Comparison of ENCODE assay signal across 39 cellular contexts in the genomic region with DNA sequence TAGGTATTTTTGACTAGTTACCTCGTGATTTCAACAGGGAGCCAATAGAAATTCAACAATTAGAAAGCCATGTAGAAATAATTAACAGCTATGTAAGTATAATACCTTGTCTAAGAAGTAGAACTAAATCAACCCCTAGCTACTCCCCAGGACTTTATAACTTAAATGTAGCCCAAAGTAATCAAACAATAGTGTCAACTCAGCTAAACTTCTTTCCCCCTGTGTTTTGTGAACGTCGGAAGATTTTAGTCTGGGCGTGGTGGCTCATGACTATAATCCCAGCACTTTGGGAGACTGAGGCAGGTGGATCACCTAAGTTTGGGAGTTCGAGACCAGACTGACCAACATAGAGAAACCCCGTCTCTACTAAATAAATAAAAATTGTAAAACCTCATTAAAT.
"Had no signal": no experiment of that assay in that cellular context is flagged by ENCODE, and none has a peak within 500 bp of the region (broad histone marks: within the 10 kb centered on the region; RNA-seq: fewer than 3 reads in every experiment).

No MANE protein-coding gene starts in this region.

- H3K4me3 ChIP-seq: ascending aorta, cardiac muscle cell had no signal

- H3K36me3 ChIP-seq: ascending aorta, cardiac muscle cell had no signal

- H3K36me3 Mint-ChIP-seq: activated CD4-positive, alpha-beta memory T cell treated with anti-CD3 and anti-CD28 coated beads for 36 hours; activated naive CD4-positive, alpha-beta T cell treated with anti-CD3 and anti-CD28 coated beads, Interleukin-2, amount 10 ng/mL, durations not matched to agents 7 days and 5 days; activated naive CD4-positive, alpha-beta T cell treated with anti-CD3 and anti-CD28 coated beads, Interleukin-2, amount 50 U/mL, for 24 hours; activated naive CD8-positive, alpha-beta T cell; activated naive CD8-positive, alpha-beta T cell treated with anti-CD3 and anti-CD28 coated beads, Interleukin-2, amount 10 ng/mL, durations not matched to agents 7 days and 5 days; brain had no signal

- FAIRE-seq: bronchial epithelial cell, TTC549 had no signal

- ATAC-seq: activated CD8-positive, alpha-beta T cell treated with anti-CD3 and anti-CD28 coated beads for 36 hours; activated naive CD8-positive, alpha-beta T cell treated with anti-CD3 and anti-CD28 coated beads, Interleukin-2, amount 50 U/mL, for 24 hours; activated T-cell treated with anti-CD3 and anti-CD28 coated beads, Interleukin-2, amount 50 U/mL, for 4 hours; activated T-cell treated with anti-CD3 and anti-CD28 coated beads, Interleukin-2, amount 50 U/mL, for 72 hours; activated T-helper 17 cell treated with anti-CD3 and anti-CD28 coated beads, Interleukin-2, amount 50 U/mL, for 72 hours had no signal

- H3K9me3 ChIP-seq: ascending aorta had no signal

- H3K27ac ChIP-seq: ascending aorta, cardiac muscle cell, VCaP had no signal

- H3K4me1 Mint-ChIP-seq: activated B cell treated with CpG ODN at 0.5 μM for 24 hours; activated CD4-positive, alpha-beta T cell treated with anti-CD3 and anti-CD28 coated beads, Interleukin-2, amount 10 ng/mL, durations not matched to agents 24 days and 14 days; activated naive CD4-positive, alpha-beta T cell treated with anti-CD3 and anti-CD28 coated beads, Interleukin-2, amount 10 ng/mL, durations not matched to agents 7 days and 5 days; activated naive CD4-positive, alpha-beta T cell treated with anti-CD3 and anti-CD28 coated beads, Interleukin-2, amount 50 U/mL, for 24 hours; activated naive CD8-positive, alpha-beta T cell treated with anti-CD3 and anti-CD28 coated beads, Interleukin-2, amount 10 ng/mL, durations not matched to agents 7 days and 5 days; activated naive CD8-positive, alpha-beta T cell treated with anti-CD3 and anti-CD28 coated beads, Interleukin-2, amount 50 U/mL, for 24 hours; activated T-helper 17 cell treated with anti-CD3 and anti-CD28 coated beads, Interleukin-2, amount 50 U/mL, for 72 hours; brain; central memory CD8-positive, alpha-beta T cell had no signal

- H3K27ac Mint-ChIP-seq: activated B cell treated with CpG ODN at 0.5 μM for 24 hours; activated CD4-positive, alpha-beta memory T cell treated with anti-CD3 and anti-CD28 coated beads for 36 hours; activated CD4-positive, alpha-beta T cell treated with anti-CD3 and anti-CD28 coated beads, Interleukin-2, amount 10 ng/mL, durations not matched to agents 24 days and 14 days; activated CD8-positive, alpha-beta T cell treated with anti-CD3 and anti-CD28 coated beads for 36 hours; activated naive CD4-positive, alpha-beta T cell treated with anti-CD3 and anti-CD28 coated beads, Interleukin-2, amount 10 ng/mL, durations not matched to agents 7 days and 5 days; activated naive CD4-positive, alpha-beta T cell treated with anti-CD3 and anti-CD28 coated beads, Interleukin-2, amount 50 U/mL, for 24 hours; activated naive CD8-positive, alpha-beta T cell; activated naive CD8-positive, alpha-beta T cell treated with anti-CD3 and anti-CD28 coated beads, Interleukin-2, amount 10 ng/mL, durations not matched to agents 7 days and 5 days; activated naive CD8-positive, alpha-beta T cell treated with anti-CD3 and anti-CD28 coated beads, Interleukin-2, amount 50 U/mL, for 24 hours; activated T-cell treated with anti-CD3 and anti-CD28 coated beads, Interleukin-2, amount 50 U/mL, for 72 hours; activated T-helper 1 cell treated with anti-CD3 and anti-CD28 coated beads, Interleukin-12 subunit alpha, Interleukin-12 subunit beta, Interleukin-2, Interleukin-4 antibody, amounts not matched to agents 30 ng/mL and 10 ng/mL and 1 ng/mL, durations not matched to agents 14 hours and 24 hours and 36 hours; activated T-helper 17 cell treated with anti-CD3 and anti-CD28 coated beads, Interleukin-2, amount 50 U/mL, for 72 hours; brain; T-helper 1 cell treated with Interleukin-12 subunit alpha and Interleukin-12 subunit beta and Interleukin-4 antibody, amounts not matched to agents 30 μg/mL and 1 μg/mL, for 36 hours; T-helper 2 cell treated with Interferon-gamma antibody and Interleukin-4, amounts not matched to agents 5 μg/mL and 100 μg/mL, for 36 hours had no signal

- H3K27me3 ChIP-seq: ascending aorta, cardiac muscle cell had no signal

- DNase-seq: activated B cell treated with CpG ODN at 0.5 μM for 24 hours; activated CD4-positive, alpha-beta memory T cell treated with anti-CD3 and anti-CD28 coated beads for 36 hours; activated CD4-positive, alpha-beta T cell treated with anti-CD3 and anti-CD28 coated beads for 4 hours; activated CD4-positive, alpha-beta T cell treated with anti-CD3 and anti-CD28 coated beads, Interleukin-2, amount 10 ng/mL, durations not matched to agents 24 days and 14 days; activated CD4-positive, alpha-beta T cell treated with anti-CD3 and anti-CD28 coated beads, Interleukin-2, amount 50 U/mL, for 1 hour; activated CD4-positive, alpha-beta T cell treated with anti-CD3 and anti-CD28 coated beads, Interleukin-2, amount 50 U/mL, for 4 hours; activated CD4-positive, CD25-positive, alpha-beta regulatory T cell treated with anti-CD3 and anti-CD28 coated beads, Interleukin-2, amount 50 U/mL, for 72 hours; activated CD8-positive, alpha-beta memory T cell treated with anti-CD3 and anti-CD28 coated beads, Interleukin-2, amount 50 U/mL, for 4 hours; activated CD8-positive, alpha-beta T cell treated with anti-CD3 and anti-CD28 coated beads for 36 hours; activated effector memory CD4-positive, alpha-beta T cell treated with Interleukin-2 at 50 U/mL for 16 hours; activated gamma-delta T cell; activated naive CD4-positive, alpha-beta T cell treated with anti-CD3 and anti-CD28 coated beads, Interleukin-2, amount 10 ng/mL, durations not matched to agents 7 days and 5 days; activated naive CD4-positive, alpha-beta T cell treated with Interleukin-2 at 50 U/mL for 16 hours; activated naive CD8-positive, alpha-beta T cell treated with anti-CD3 and anti-CD28 coated beads, Interleukin-2, amount 10 ng/mL, durations not matched to agents 7 days and 5 days; activated naive CD8-positive, alpha-beta T cell treated with anti-CD3 and anti-CD28 coated beads, Interleukin-2, amount 50 U/mL, for 24 hours; activated T-cell treated with anti-CD3 and anti-CD28 coated beads for 4 hours; activated T-cell treated with anti-CD3 and anti-CD28 coated beads, Interleukin-2, amount 50 U/mL, for 1 hour; activated T-cell treated with anti-CD3 and anti-CD28 coated beads, Interleukin-2, amount 50 U/mL, for 4 hours; activated T-cell treated with anti-CD3 and anti-CD28 coated beads, Interleukin-2, amount 50 U/mL, for 72 hours; amygdala; anterior cingulate cortex; caudate nucleus; cerebellar nuclear complex; T-helper 1 cell; T-helper 2 cell; T-helper 9 cell had no signal

- H3K4me3 Mint-ChIP-seq: activated B cell treated with CpG ODN at 0.5 μM for 24 hours; activated CD4-positive, alpha-beta memory T cell treated with anti-CD3 and anti-CD28 coated beads for 36 hours; activated CD4-positive, alpha-beta T cell treated with anti-CD3 and anti-CD28 coated beads, Interleukin-2, amount 10 ng/mL, durations not matched to agents 24 days and 14 days; activated CD8-positive, alpha-beta T cell treated with anti-CD3 and anti-CD28 coated beads for 36 hours; activated naive CD4-positive, alpha-beta T cell treated with anti-CD3 and anti-CD28 coated beads, Interleukin-2, amount 10 ng/mL, durations not matched to agents 7 days and 5 days; activated naive CD4-positive, alpha-beta T cell treated with anti-CD3 and anti-CD28 coated beads, Interleukin-2, amount 50 U/mL, for 24 hours; activated naive CD8-positive, alpha-beta T cell; activated naive CD8-positive, alpha-beta T cell treated with anti-CD3 and anti-CD28 coated beads, Interleukin-2, amount 10 ng/mL, durations not matched to agents 7 days and 5 days; activated naive CD8-positive, alpha-beta T cell treated with anti-CD3 and anti-CD28 coated beads, Interleukin-2, amount 50 U/mL, for 24 hours; activated T-cell treated with anti-CD3 and anti-CD28 coated beads, Interleukin-2, amount 50 U/mL, for 4 hours; activated T-cell treated with anti-CD3 and anti-CD28 coated beads, Interleukin-2, amount 50 U/mL, for 72 hours; activated T-helper 1 cell treated with anti-CD3 and anti-CD28 coated beads, Interleukin-12 subunit alpha, Interleukin-12 subunit beta, Interleukin-2, Interleukin-4 antibody, amounts not matched to agents 30 ng/mL and 10 ng/mL and 1 ng/mL, durations not matched to agents 14 hours and 24 hours and 36 hours; activated T-helper 17 cell treated with anti-CD3 and anti-CD28 coated beads, Interleukin-2, amount 50 U/mL, for 72 hours; brain; central memory CD8-positive, alpha-beta T cell; T-helper 1 cell treated with Interleukin-12 subunit alpha and Interleukin-12 subunit beta and Interleukin-4 antibody, amounts not matched to agents 30 μg/mL and 1 μg/mL, for 36 hours; T-helper 2 cell treated with Interferon-gamma antibody and Interleukin-4, amounts not matched to agents 5 μg/mL and 100 μg/mL, for 36 hours had no signal

- H3K27me3 Mint-ChIP-seq: activated B cell treated with CpG ODN at 0.5 μM for 24 hours; activated CD4-positive, alpha-beta memory T cell treated with anti-CD3 and anti-CD28 coated beads for 36 hours; activated CD4-positive, alpha-beta T cell treated with anti-CD3 and anti-CD28 coated beads, Interleukin-2, amount 10 ng/mL, durations not matched to agents 24 days and 14 days; activated CD8-positive, alpha-beta T cell treated with anti-CD3 and anti-CD28 coated beads for 36 hours; activated naive CD4-positive, alpha-beta T cell treated with anti-CD3 and anti-CD28 coated beads, Interleukin-2, amount 10 ng/mL, durations not matched to agents 7 days and 5 days; activated naive CD4-positive, alpha-beta T cell treated with anti-CD3 and anti-CD28 coated beads, Interleukin-2, amount 50 U/mL, for 24 hours; activated naive CD8-positive, alpha-beta T cell; activated naive CD8-positive, alpha-beta T cell treated with anti-CD3 and anti-CD28 coated beads, Interleukin-2, amount 10 ng/mL, durations not matched to agents 7 days and 5 days; activated naive CD8-positive, alpha-beta T cell treated with anti-CD3 and anti-CD28 coated beads, Interleukin-2, amount 50 U/mL, for 24 hours; activated T-helper 17 cell treated with anti-CD3 and anti-CD28 coated beads, Interleukin-2, amount 50 U/mL, for 72 hours; central memory CD8-positive, alpha-beta T cell had no signal

- H3K4me1 ChIP-seq: ascending aorta had no signal
